Comparison of ENCODE assay signal across 4 cellular contexts in genomic region chr12:48506836-48507235, GRCh38. TPM values are rescaled to one million over a fixed set of nuclear protein-coding genes. Genes with fewer than 3 reads are reported as not detected.
"Had no signal": no experiment of that assay in that cellular context is flagged by ENCODE, and none has a peak within 500 bp of the region (broad histone marks: within the 10 kb centered on the region; RNA-seq: fewer than 3 reads in every experiment).

No MANE protein-coding gene starts in this region.

RNA-seq across cellular contexts. Expression of gene OR8S1, which starts 18.6 kb away (rescaled TPM):
- polyA plus RNA-seq: adipose tissue, adrenal gland, aorta, cardiac muscle cell had no signal

RNA-seq across cellular contexts. Expression of gene C12orf54, which starts 24.5 kb away (rescaled TPM):
- polyA plus RNA-seq: cardiac muscle cell had no signal

RNA-seq across cellular contexts. Expression of gene ANP32D, which starts 34.5 kb away (rescaled TPM):
- polyA plus RNA-seq: adipose tissue, aorta, cardiac muscle cell had no signal
